Comparison of ENCODE assay signal across 7 cellular contexts in genomic region chr6:16836186-16836981, GRCh38.
A peak's percentile ranks its signal among the peaks of the same experiment; 100 is the strongest.
DNase-seq lines count a peak whose midpoint lies in the region; ATAC-seq and TF ChIP-seq lines count a peak whose summit lies in the region.

No MANE protein-coding gene starts in this region.

- H3K27me3 ChIP-seq in SJSA1 (replicated peaks) (no peaks in the 10 kb centered on the region), hepatocyte (no peaks in the 10 kb centered on the region), foreskin keratinocyte (no peaks in the 10 kb centered on the region)

- peak overlapping the region; percentile 88 for H3K4me3 Mint-ChIP-seq in HFFc6

- peak overlapping the region; percentile 40 for H3K27ac ChIP-seq in SJSA1
- H3K27ac ChIP-seq in hepatocyte, result peak overlapping the region; percentile 21
- H3K27ac ChIP-seq in foreskin keratinocyte, result no peak overlapping the region

- no peaks in the 10 kb centered on the region for H3K36me3 ChIP-seq in SJSA1
- H3K36me3 ChIP-seq in hepatocyte (replicated peaks; ENCODE audit: insufficient read depth, low read depth), result no peaks in the 10 kb centered on the region

- peak; percentile 84 for ATAC-seq in GM18858 (IDR thresholded peaks at IDR 0.05; ENCODE audit: unreplicated experiment)
- no peak for ATAC-seq in foreskin keratinocyte

- H3K27ac Mint-ChIP-seq in HFFc6, result peak overlapping the region; percentile 90

- TF ChIP-seq CTCF in HFFc6 (IDR thresholded peaks at IDR 0.05) (no peak), hepatocyte (IDR thresholded peaks at IDR 0.05; ENCODE audit: poor library complexity) (no peak), foreskin keratinocyte (conservative IDR thresholded peaks at IDR 0.05) (no peak)

- peak overlapping the region; percentile 17 for H3K4me3 ChIP-seq in SJSA1
- no peak overlapping the region for H3K4me3 ChIP-seq in hepatocyte

- H3K27me3 Mint-ChIP-seq in HFFc6 (ENCODE audit: insufficient read depth), result 0 out of 2 replicates have a peak, but pooled peaks cover 3% of the 10 kb centered on the region

- H3K4me1 ChIP-seq in SJSA1 (replicated peaks), result peaks cover 13% of the 10 kb centered on the region
- no peaks in the 10 kb centered on the region for H3K4me1 ChIP-seq in hepatocyte (ENCODE audit: insufficient read depth)
- H3K4me1 ChIP-seq in foreskin keratinocyte, result peaks cover 14% of the 10 kb centered on the region

- H3K9me2 ChIP-seq in hepatocyte (replicated peaks; ENCODE audit: insufficient read depth), result no peaks in the 10 kb centered on the region

- WGBS in hepatocyte (ENCODE audit: low lambda C conversion rate, missing lambda C conversion rate), result 77% methylated on average over 8 of the region's 8 CpGs

- no peak overlapping the region for H2AFZ ChIP-seq in hepatocyte

- H3K79me2 ChIP-seq in hepatocyte, result no peaks in the 10 kb centered on the region

- H3K4me1 Mint-ChIP-seq in HFFc6 (ENCODE audit: low read depth), result peaks cover 39% of the 10 kb centered on the region

- H4K20me1 ChIP-seq in hepatocyte (ENCODE audit: insufficient read depth, poor library complexity, severe bottlenecking), result no peaks in the 10 kb centered on the region

- H3K9me3 ChIP-seq in SJSA1 (replicated peaks) (no peaks in the 10 kb centered on the region), hepatocyte (ENCODE audit: low read depth) (no peaks in the 10 kb centered on the region)

- DNase-seq in HFFc6 (no peak), SJSA1 (ENCODE audit: low read depth in 1 of 2, low spot score in 2 of 2) (peak in 1 of 2 experiments; percentile 40), hepatocyte (ENCODE audit: low spot score) (no peak), SIG-M5 treated with dmso at 0.1 percent for 504 hours (lab: John Stamatoyannopoulos, UW; ENCODE audit: unreplicated experiment) (no peak), foreskin keratinocyte (no peak), COR-L47 (lab: John Stamatoyannopoulos, UW) (no peak)

- H3K36me3 Mint-ChIP-seq in HFFc6 (ENCODE audit: low read depth), result no peaks in the 10 kb centered on the region

- H3K4me2 ChIP-seq in hepatocyte, result peak overlapping the region; percentile 37

- H3K9me3 Mint-ChIP-seq in HFFc6, result no peaks in the 10 kb centered on the region
